Comparison of ENCODE assay signal across 9 cellular contexts in genomic region chr5:133053463-133053862, GRCh38. TPM values are rescaled to one million over a fixed set of nuclear protein-coding genes. Genes with fewer than 3 reads are reported as not detected.
DNase-seq lines count a peak whose midpoint lies in the region; ATAC-seq and TF ChIP-seq lines count a peak whose summit lies in the region.
"Had no signal": no experiment of that assay in that cellular context is flagged by ENCODE, and none has a peak within 500 bp of the region (broad histone marks: within the 10 kb centered on the region; RNA-seq: fewer than 3 reads in every experiment).

No MANE protein-coding gene starts in this region.

- H3K27me3 Mint-ChIP-seq in T-cell, result no peaks in the 10 kb centered on the region

- H3K4me2 ChIP-seq in GM23248 (ENCODE audit: unreplicated experiment) (peak overlapping the region; percentile 94), skeletal muscle satellite cell (ENCODE audit: low read length) (peak overlapping the region; percentile 82)

- H3K9me3 Mint-ChIP-seq in T-cell, result no peaks in the 10 kb centered on the region

- H3K27ac Mint-ChIP-seq in T-cell, result no peak overlapping the region

- peak overlapping the region; percentile 98 for H3K9ac ChIP-seq in GM23248
- H3K9ac ChIP-seq in skeletal muscle satellite cell (ENCODE audit: low read depth, low read length), result peak overlapping the region; percentile 98

- H3K4me3 Mint-ChIP-seq in T-cell, result peak overlapping the region; percentile 95 to 97 (median 96)

- no peaks in the 10 kb centered on the region for H3K36me3 Mint-ChIP-seq in T-cell

- H3F3A ChIP-seq in GM23248 (ENCODE audit: insufficient read depth), result peaks cover 25% of the 10 kb centered on the region

- H3K4me3 ChIP-seq in GM23248 (peak overlapping the region; percentile 88), fibroblast of mammary gland (ENCODE audit: control insufficient read depth, low read depth, low read length) (peak overlapping the region; percentile 97), skeletal muscle satellite cell (ENCODE audit: low read length) (peak overlapping the region; percentile 93)

- no peak overlapping the region for H2AFZ ChIP-seq in GM23248

- no peak overlapping the region for H3K27ac ChIP-seq in GM23248

- no peaks in the 10 kb centered on the region for H3K9me3 ChIP-seq in GM23248 (ENCODE audit: low read depth)
- no peaks in the 10 kb centered on the region for H3K9me3 ChIP-seq in skeletal muscle satellite cell (replicated peaks; ENCODE audit: low read length)

- ATAC-seq in T-cell (replicated peaks in 1 of 4) (no peak), GM18519 (IDR thresholded peaks at IDR 0.05; ENCODE audit: low FRiP score, unreplicated experiment) (no peak)
- ATAC-seq: left ventricle myocardium superior had no signal

- peaks cover 72 to 79% (median 75%) of the 10 kb centered on the region in 3 donors for H3K4me1 Mint-ChIP-seq in T-cell

- CTCF ChIA-PET in T-cell (lab: Charles Lee), result interaction anchor here in 1 of 2 donors (0.6 kb wide), 1 partner anchor 34 kb away, joined by 4 read pairs; no protein-coding TSS in a partner anchor

- DNase-seq in GM23248 (no peak), T-cell (no peak), fibroblast of mammary gland (ENCODE audit: low read depth) (no peak), NCI-H1694 (lab: John Stamatoyannopoulos, UW) (no peak), NCI-H1694 treated with DMSO at 0.1 percent for 48 hours (lab: John Stamatoyannopoulos, UW) (no peak), HPDE6-E6E7 (ENCODE audit: extremely low spot score) (no peak)
- DNase-seq: left ventricle myocardium superior had no signal

- H3K27me3 ChIP-seq in GM23248 (replicated peaks; ENCODE audit: insufficient read depth) (no peaks in the 10 kb centered on the region), skeletal muscle satellite cell (ENCODE audit: control insufficient read depth, insufficient read depth, low read length) (no peaks in the 10 kb centered on the region)

- H3K36me3 ChIP-seq in GM23248 (ENCODE audit: low read depth), result no peaks in the 10 kb centered on the region
- H3K36me3 ChIP-seq in skeletal muscle satellite cell (ENCODE audit: insufficient read depth, low read length), result no peaks in the 10 kb centered on the region

- in situ Hi-C loops in GM23248 (cut with MboI), result no loop called here

- H3K4me1 ChIP-seq in GM23248 (ENCODE audit: insufficient read depth) (peaks cover 20% of the 10 kb centered on the region), skeletal muscle satellite cell (ENCODE audit: control insufficient read depth, insufficient read depth, low read length) (peaks cover 26% of the 10 kb centered on the region)

- TF ChIP-seq CTCF in fibroblast of mammary gland (conservative IDR thresholded peaks at IDR 0.05; ENCODE audit: control insufficient read depth, insufficient read depth, low read depth, low read length), result no peak

- peaks cover 73% of the 10 kb centered on the region for H3K79me2 ChIP-seq in GM23248 (ENCODE audit: insufficient read depth)

- peaks cover 21% of the 10 kb centered on the region for H4K20me1 ChIP-seq in GM23248 (ENCODE audit: insufficient read depth)

- 97 to 98% methylated on average over 17 of the region's 17 CpGs for WGBS in GM23248 (ENCODE audit: low coverage in 1 of 2, low lambda C conversion rate in 2 of 2, missing lambda C conversion rate in 2 of 2), 2 experiments

- H3K9me2 ChIP-seq in GM23248 (ENCODE audit: insufficient read depth), result no peaks in the 10 kb centered on the region

- POLR2A ChIA-PET in T-cell (lab: Charles Lee), result interaction anchor here (0.6 to 0.9 kb wide), 2 partner anchors 28 to 50 kb away, joined by 4 read pairs; no protein-coding TSS in a partner anchor

RNA-seq across cellular contexts. Expression of gene HSPA4, which starts 1.6 kb away (rescaled TPM):
- total RNA-seq in GM23248 (2014; rRNA removed; shearing (Covaris generic)), result 101 and 123 TPM in 2 replicates
- polyA plus RNA-seq in GM23248 (2016; fragmentation: Nextera tagmentation; extraction: Ambion mirVana), result 105 and 111 TPM in 2 replicates
- 10 to 100 TPM; 47.0 to 55.3 (median 48.1) TPM for total RNA-seq in T-cell
- 121 and 159 TPM in 2 replicates for total RNA-seq in skeletal muscle satellite cell (2012; rRNA removed)

RNA-seq across cellular contexts. Expression of gene ZCCHC10, which starts 27.1 kb away (rescaled TPM):
- 9.5 and 13.0 TPM in 2 replicates for total RNA-seq in GM23248 (2014; rRNA removed; shearing (Covaris generic))
- polyA plus RNA-seq in GM23248 (2016; fragmentation: Nextera tagmentation; extraction: Ambion mirVana), result 22.6 and 23.1 TPM in 2 replicates
- 10 to 100 TPM; 15.6 to 19.5 (median 16.3) TPM for total RNA-seq in T-cell
- total RNA-seq in skeletal muscle satellite cell (2012; rRNA removed), result 9.0 and 10.4 TPM in 2 replicates
